Comparison of ENCODE assay signal across 15 cellular contexts in the genomic region with DNA sequence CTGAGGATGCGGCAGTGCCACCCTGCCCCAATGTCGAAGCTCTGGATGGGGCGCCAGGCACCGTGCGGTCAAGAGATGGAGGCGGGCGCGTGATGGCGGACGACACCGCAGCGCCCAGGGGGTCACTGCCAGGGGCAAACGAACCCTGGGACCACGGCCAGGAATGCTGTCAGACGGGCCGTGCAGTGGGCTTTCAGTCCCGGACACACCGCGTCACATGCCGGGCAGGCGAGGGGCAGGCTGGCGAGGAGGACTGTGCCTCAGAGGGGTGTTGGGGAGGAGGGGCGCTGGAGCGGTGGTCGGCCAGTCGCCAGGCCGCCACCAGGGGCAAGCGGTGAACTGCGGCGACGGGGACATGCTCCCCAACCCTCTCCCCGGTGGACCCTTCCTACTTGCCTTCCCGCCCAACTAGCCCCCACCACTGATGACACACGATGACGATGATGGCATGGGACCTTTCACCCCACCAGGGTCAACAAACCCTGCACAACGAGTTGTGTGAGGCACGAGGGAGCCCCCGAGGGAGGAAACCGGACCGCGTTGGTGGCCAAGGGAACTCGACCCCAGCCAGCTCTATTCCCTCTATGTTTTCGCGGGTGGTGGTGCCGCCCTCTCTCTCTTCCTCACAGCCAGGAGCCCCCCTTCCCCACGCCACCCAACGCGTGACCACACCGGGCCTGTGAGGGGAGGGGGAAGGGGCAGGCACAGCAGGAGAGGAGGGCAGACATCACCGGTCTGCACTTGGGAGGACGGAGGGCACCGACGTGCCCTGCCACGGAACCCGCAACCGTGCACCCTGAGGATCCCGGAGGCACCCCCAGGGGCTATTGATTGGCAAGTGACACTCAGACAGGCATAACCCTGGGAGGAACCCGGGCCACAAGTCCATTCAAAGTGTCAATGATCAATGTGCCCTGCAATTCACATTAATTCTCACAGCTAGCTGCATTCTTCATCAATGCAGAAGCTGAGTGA.
A peak's percentile ranks its signal among the peaks of the same experiment; 100 is the strongest.
DNase-seq lines count a peak whose midpoint lies in the region; ATAC-seq and TF ChIP-seq lines count a peak whose summit lies in the region.
"Had no signal": no experiment of that assay in that cellular context is flagged by ENCODE, and none has a peak within 500 bp of the region (broad histone marks: within the 10 kb centered on the region; RNA-seq: fewer than 3 reads in every experiment).

No MANE protein-coding gene starts in this region.

- H3K4me1 ChIP-seq in esophagus muscularis mucosa (no peaks in the 10 kb centered on the region), upper lobe of left lung (no peaks in the 10 kb centered on the region)
- H3K4me1 ChIP-seq: Caco-2 had no signal

- TF ChIP-seq POLR2A in esophagus muscularis mucosa (IDR thresholded peaks at IDR 0.05; ENCODE audit: low read depth), result no peak
- no peak for TF ChIP-seq POLR2A in upper lobe of left lung (IDR thresholded peaks at IDR 0.05)

- TF ChIP-seq EP300 in esophagus muscularis mucosa (IDR thresholded peaks at IDR 0.05), result no peak
- no peak for TF ChIP-seq EP300 in upper lobe of left lung (IDR thresholded peaks at IDR 0.05)

- no peaks in the 10 kb centered on the region for H3K36me3 ChIP-seq in esophagus muscularis mucosa
- H3K36me3 ChIP-seq in upper lobe of left lung, result no peaks in the 10 kb centered on the region

- WGBS in esophagus muscularis mucosa, result 84% methylated on average over 54 of the region's 58 CpGs
- WGBS in upper lobe of left lung, 2 donors, result 78 to 83% methylated on average over 52 to 57 of the region's 58 CpGs

- H3K4me3 ChIP-seq in esophagus muscularis mucosa (no peak overlapping the region), upper lobe of left lung (no peak overlapping the region), coronary artery (no peak overlapping the region)
- H3K4me3 ChIP-seq: GM23338 had no signal

- no peaks in the 10 kb centered on the region for H3K27me3 Mint-ChIP-seq in activated T-cell treated with anti-CD3 and anti-CD28 coated beads, Interleukin-2, amount 50 U/mL, for 24 hours
- H3K27me3 Mint-ChIP-seq in activated T-cell treated with anti-CD3 and anti-CD28 coated beads, Interleukin-2, amount 50 U/mL, for 4 hours (ENCODE audit: low read depth), result no peaks in the 10 kb centered on the region

- peaks cover 35% of the 10 kb centered on the region for H3K9me3 Mint-ChIP-seq in activated T-cell treated with anti-CD3 and anti-CD28 coated beads, Interleukin-2, amount 50 U/mL, for 24 hours
- peaks cover 22% of the 10 kb centered on the region for H3K9me3 Mint-ChIP-seq in activated T-cell treated with anti-CD3 and anti-CD28 coated beads, Interleukin-2, amount 50 U/mL, for 4 hours

- ATAC-seq in activated T-cell treated with anti-CD3 and anti-CD28 coated beads, Interleukin-2, amount 50 U/mL, for 4 hours, result no peak
- ATAC-seq in upper lobe of left lung (ENCODE audit: low FRiP score in 2 of 2), result peak; percentile 45 to 54
- ATAC-seq: CD8-positive, alpha-beta T cell; GM23338 had no signal

- H3K4me3 Mint-ChIP-seq in activated T-cell treated with anti-CD3 and anti-CD28 coated beads, Interleukin-2, amount 50 U/mL, for 24 hours, result no peak overlapping the region
- no peak overlapping the region for H3K4me3 Mint-ChIP-seq in activated T-cell treated with anti-CD3 and anti-CD28 coated beads, Interleukin-2, amount 50 U/mL, for 4 hours
- H3K4me3 Mint-ChIP-seq: CD14-positive monocyte; CD8-positive, alpha-beta T cell; GM23338 had no signal

- no peak for TF ChIP-seq CTCF in GM20000 (IDR thresholded peaks at IDR 0.05; ENCODE audit: extremely low read depth, missing control alignments)
- TF ChIP-seq CTCF in esophagus muscularis mucosa (IDR thresholded peaks at IDR 0.05), result no peak
- TF ChIP-seq CTCF in upper lobe of left lung (IDR thresholded peaks at IDR 0.05), result no peak
- no peak for TF ChIP-seq CTCF in coronary artery (IDR thresholded peaks at IDR 0.05)

- peaks cover 0 to 5% (median 0%) of the 10 kb centered on the region in 4 donors for H3K27me3 ChIP-seq in esophagus muscularis mucosa
- no peaks in the 10 kb centered on the region for H3K27me3 ChIP-seq in upper lobe of left lung

- no peaks in the 10 kb centered on the region for H3K4me1 Mint-ChIP-seq in activated T-cell treated with anti-CD3 and anti-CD28 coated beads, Interleukin-2, amount 50 U/mL, for 24 hours (ENCODE audit: low read depth)
- H3K4me1 Mint-ChIP-seq in activated T-cell treated with anti-CD3 and anti-CD28 coated beads, Interleukin-2, amount 50 U/mL, for 4 hours (ENCODE audit: low read depth), result no peaks in the 10 kb centered on the region
- H3K4me1 Mint-ChIP-seq: CD14-positive monocyte, GM23338 had no signal

- intact Hi-C loops in esophagus muscularis mucosa (cut with DNase I), result no loop called here

- peaks cover 18% of the 10 kb centered on the region for H3K36me3 Mint-ChIP-seq in activated T-cell treated with anti-CD3 and anti-CD28 coated beads, Interleukin-2, amount 50 U/mL, for 24 hours (ENCODE audit: low read depth)
- H3K36me3 Mint-ChIP-seq in activated T-cell treated with anti-CD3 and anti-CD28 coated beads, Interleukin-2, amount 50 U/mL, for 4 hours (ENCODE audit: insufficient read depth), result no peaks in the 10 kb centered on the region
- H3K36me3 Mint-ChIP-seq: CD14-positive monocyte; CD8-positive, alpha-beta T cell had no signal

- no peak overlapping the region for H3K27ac Mint-ChIP-seq in activated T-cell treated with anti-CD3 and anti-CD28 coated beads, Interleukin-2, amount 50 U/mL, for 24 hours
- H3K27ac Mint-ChIP-seq: CD14-positive monocyte; CD8-positive, alpha-beta T cell; GM23338 had no signal

- H3K27ac ChIP-seq in esophagus muscularis mucosa (replicated peaks in 1 of 4) (no peak overlapping the region), upper lobe of left lung (no peak overlapping the region), coronary artery (no peak overlapping the region)
- H3K27ac ChIP-seq: 22Rv1 had no signal

- H3K9me3 ChIP-seq in esophagus muscularis mucosa, result peaks cover 0 to 36% (median 17%) of the 10 kb centered on the region in 4 donors
- H3K9me3 ChIP-seq in upper lobe of left lung, result peaks cover 0 to 52% (median 9%) of the 10 kb centered on the region in 4 donors

- DNase-seq in activated T-cell treated with anti-CD3 and anti-CD28 coated beads, Interleukin-2, amount 50 U/mL, for 24 hours, result peak; percentile 18
- no peak for DNase-seq in activated T-cell treated with anti-CD3 and anti-CD28 coated beads, Interleukin-2, amount 50 U/mL, for 4 hours
- DNase-seq in GM20000 (ENCODE audit: low spot score) (peak; percentile 33), esophagus muscularis mucosa (ENCODE audit: extremely low spot score) (peak; percentile 62), upper lobe of left lung (peak in 1 of 2 donors; percentile 75), NCI-H69 (lab: John Stamatoyannopoulos, UW) (no peak), coronary artery (ENCODE audit: low spot score) (no peak)
- no peak for DNase-seq in activated naive CD4-positive, alpha-beta T cell (lab: John Stamatoyannopoulos, UW)
- DNase-seq: Caco-2, DND-41, GDM1 had no signal

Comparison
In these comparisons a context has a peak if more than half of its experiments do, and no peak if none do; other contexts are left out.
1. DNase-seq: peak in activated T-cell treated with anti-CD3 and anti-CD28 coated beads, Interleukin-2, amount 50 U/mL, for 24 hours (single experiment), GM20000 (single experiment) and esophagus muscularis mucosa (single experiment); none in activated T-cell treated with anti-CD3 and anti-CD28 coated beads, Interleukin-2, amount 50 U/mL, for 4 hours (single experiment), NCI-H69 (single experiment), activated naive CD4-positive, alpha-beta T cell (0 of 4) and coronary artery (single experiment).
2. ATAC-seq: peak in upper lobe of left lung (2 of 2); none in activated T-cell treated with anti-CD3 and anti-CD28 coated beads, Interleukin-2, amount 50 U/mL, for 4 hours (0 of 2).